In the genomic region with DNA sequence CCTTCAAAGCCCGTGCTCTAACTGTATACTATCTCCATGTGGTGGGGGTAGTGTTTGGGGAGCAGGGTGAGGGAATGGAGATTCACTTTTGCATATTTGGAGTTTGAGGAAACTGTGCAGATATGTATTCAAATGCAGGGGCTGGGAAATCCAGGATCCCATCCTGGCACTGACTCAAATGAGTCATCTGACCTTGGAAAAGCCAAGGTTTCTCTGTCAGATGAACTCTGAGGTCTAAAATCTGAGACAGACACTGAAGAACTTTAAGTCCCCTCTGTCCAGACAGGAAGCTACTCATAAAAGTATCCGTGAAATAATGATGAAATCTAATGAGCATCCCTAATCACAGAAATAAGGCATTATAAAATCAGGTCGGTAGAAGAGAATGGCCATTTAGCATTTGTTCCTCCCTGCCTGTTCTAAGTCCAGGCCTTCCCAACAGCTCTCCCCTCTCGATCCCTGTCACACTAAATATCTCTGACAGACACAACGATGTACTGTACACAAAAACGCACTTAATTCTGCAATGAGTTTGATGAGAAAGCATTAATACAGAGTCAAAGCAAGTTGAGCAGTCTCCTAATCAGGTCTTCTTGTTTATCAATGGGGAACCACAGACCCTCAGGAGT, we compare ENCODE assay signal across 11 cellular contexts. TPM values are rescaled to one million over a fixed set of nuclear protein-coding genes. Genes with fewer than 3 reads are reported as not detected.
DNase-seq lines count a peak whose midpoint lies in the region; ATAC-seq, FAIRE-seq and TF ChIP-seq lines count a peak whose summit lies in the region.
"Had no signal": no experiment of that assay in that cellular context is flagged by ENCODE, and none has a peak within 500 bp of the region (broad histone marks: within the 10 kb centered on the region; RNA-seq: fewer than 3 reads in every experiment).

No MANE protein-coding gene starts in this region.

- no peak for TF ChIP-seq POLR2A in IMR-90 (IDR thresholded peaks at IDR 0.05; ENCODE audit: low read depth, low read length)

- intact Hi-C loops in Calu3 (cut with micrococcal nuclease; ENCODE audit: unreplicated experiment) (no loop called here), IMR-90 (cut with micrococcal nuclease) (no loop called here)

- H4K20me1 ChIP-seq in IMR-90 (ENCODE audit: insufficient read depth, low read length) = peaks cover 25% of the 10 kb centered on the region

- no peak overlapping the region for H3K4ac ChIP-seq in IMR-90 (ENCODE audit: low read depth, low read length)

- no peak overlapping the region for H2AK5ac ChIP-seq in IMR-90 (ENCODE audit: low read depth, low read length)

- H3K9me1 ChIP-seq in IMR-90 (ENCODE audit: insufficient read depth, low read length) = peaks cover 5% of the 10 kb centered on the region

- in situ Hi-C loops in IMR-90 (cut with MboI; ENCODE audit: low sequenced_read_pairs) = no loop called here

- no peak for FAIRE-seq in RCC 7860 (lab: Jason Lieb, UNC)

- H2BK15ac ChIP-seq in IMR-90 (ENCODE audit: low read depth, low read length) = no peak overlapping the region

- H2AK9ac ChIP-seq in IMR-90 (replicated peaks; ENCODE audit: low read depth, low read length, poor library complexity) = no peak overlapping the region

- no peak overlapping the region for H2BK120ac ChIP-seq in IMR-90 (ENCODE audit: low read depth, low read length)

- peaks cover 41 to 65% of the 10 kb centered on the region in 2 experiments for H3K79me1 ChIP-seq in IMR-90 (ENCODE audit: low read depth in 1 of 2, low read length in 2 of 2)

- no peak overlapping the region for H3K9ac ChIP-seq in IMR-90 (ENCODE audit: low read depth, low read length)

- H3K18ac ChIP-seq in IMR-90 (ENCODE audit: low read depth, low read length) = no peak overlapping the region

- no peaks in the 10 kb centered on the region for H3K9me3 ChIP-seq in IMR-90 (ENCODE audit: control insufficient read depth, insufficient read depth, low read length)
- H3K9me3 ChIP-seq: tibial artery had no signal

- BruUV-seq in Calu3 (replicated peaks; lab: Mats Ljungman, UMichigan) (no TSS peak), IMR-90 (replicated peaks; lab: Mats Ljungman, UMichigan) (no TSS peak)

- ATAC-seq in IMR-90 (ENCODE audit: low read depth) = peak; percentile 40; the same call in 1 of the 2 replicates
- ATAC-seq in naive thymus-derived CD8-positive, alpha-beta T cell = no peak
- no peak for ATAC-seq in GM19395 (IDR thresholded peaks at IDR 0.05; ENCODE audit: unreplicated experiment)
- ATAC-seq: PC-3 had no signal

- no peak overlapping the region for H4K91ac ChIP-seq in IMR-90 (ENCODE audit: insufficient read depth, low read depth, low read length)

- H3K4me3 Mint-ChIP-seq in Calu3 (ENCODE audit: low read depth, unreplicated experiment) = no peak overlapping the region
- peak overlapping the region in 2 of 10 donors; percentile 6 to 12 for H3K4me3 Mint-ChIP-seq in naive thymus-derived CD8-positive, alpha-beta T cell
- no peak overlapping the region for H3K4me3 Mint-ChIP-seq in progenitor cell of endocrine pancreas (ENCODE audit: low read depth)
- H3K4me3 Mint-ChIP-seq: T-helper 2 cell treated with Interferon-gamma antibody and Interleukin-4, amounts not matched to agents 5 μg/mL and 100 μg/mL, for 36 hours had no signal

- peaks cover 2% of the 10 kb centered on the region for H3K36me3 ChIP-seq in IMR-90 (ENCODE audit: control insufficient read depth, insufficient read depth, low read length)
- H3K36me3 ChIP-seq: tibial artery had no signal

- H3K4me1 ChIP-seq in IMR-90 (ENCODE audit: control insufficient read depth, insufficient read depth, low read length) = peaks cover 4% of the 10 kb centered on the region

- POLR2A ChIA-PET in IMR-90 (lab: Charles Lee; ENCODE audit: unreplicated experiment) = no interaction called here
- POLR2A ChIA-PET in naive thymus-derived CD8-positive, alpha-beta T cell (lab: Charles Lee) = interaction anchor here (1.2 kb wide), 1 partner anchor 10 kb away, joined by 3 read pairs; no protein-coding TSS in a partner anchor

- no peak overlapping the region for H3K56ac ChIP-seq in IMR-90 (ENCODE audit: extremely low read depth, insufficient read depth, low read length)

- H4K8ac ChIP-seq in IMR-90 (ENCODE audit: low read depth in 2 of 2, low read length in 2 of 2) = no peak overlapping the region

- H3K27me3 Mint-ChIP-seq in Calu3 (ENCODE audit: unreplicated experiment) (no peaks in the 10 kb centered on the region), progenitor cell of endocrine pancreas (peaks cover 28% of the 10 kb centered on the region)
- H3K27me3 Mint-ChIP-seq in naive thymus-derived CD8-positive, alpha-beta T cell = no peaks in the 10 kb centered on the region

- H3K23ac ChIP-seq in IMR-90 (ENCODE audit: low read depth, low read length) = no peak overlapping the region

- no CpG with 5 or more reads among the region's 6 CpGs for WGBS in IMR-90 (ENCODE audit: extremely low coverage in 2 of 2, insufficient read length in 1 of 2), 2 experiments

- TF ChIP-seq CTCF in Calu3 (IDR thresholded peaks at IDR 0.05; ENCODE audit: unreplicated experiment) (no peak), IMR-90 (conservative IDR thresholded peaks at IDR 0.05; ENCODE audit: low read depth, low read length) (no peak), choroid plexus epithelial cell (conservative IDR thresholded peaks at IDR 0.05; ENCODE audit: low read depth, low read length) (no peak), progenitor cell of endocrine pancreas (IDR thresholded peaks at IDR 0.05; ENCODE audit: unreplicated experiment) (no peak)

- H3K36me3 Mint-ChIP-seq in Calu3 (ENCODE audit: insufficient read depth, unreplicated experiment) (no peaks in the 10 kb centered on the region), progenitor cell of endocrine pancreas (ENCODE audit: insufficient read depth) (peaks cover 16% of the 10 kb centered on the region)
- H3K36me3 Mint-ChIP-seq in naive thymus-derived CD8-positive, alpha-beta T cell = peaks cover 0 to 47% (median 24%) of the 10 kb centered on the region in 3 donors

- DNase-seq in Calu3 (peak; percentile 11), IMR-90 (peak; percentile 70), choroid plexus epithelial cell (ENCODE audit: low read depth) (peak; percentile 50), RCC 7860 (ENCODE audit: low spot score) (no peak), progenitor cell of endocrine pancreas (ENCODE audit: low spot score, unreplicated experiment) (no peak)
- no peak for DNase-seq in naive thymus-derived CD8-positive, alpha-beta T cell
- DNase-seq: DMS79 treated with DMSO at 0.1 percent for 48 hours, PC-3, tibial artery had no signal

- no peak for TF ChIP-seq RAD21 in IMR-90 (IDR thresholded peaks at IDR 0.05; ENCODE audit: low read length)

- peak overlapping the region; percentile 6; the same call in 1 of the 2 replicates for H3K14ac ChIP-seq in IMR-90 (replicated peaks; ENCODE audit: low read depth, low read length)

- CTCF ChIA-PET in Calu3 (lab: Charles Lee) (interaction anchor here (0.6 kb wide), 1 partner anchor 242 kb away, joined by 3 read pairs; no protein-coding TSS in a partner anchor), IMR-90 (lab: Yijun Ruan, JAX) (no interaction called here)

- no peaks in the 10 kb centered on the region for H3K27me3 ChIP-seq in IMR-90 (ENCODE audit: control insufficient read depth, insufficient read depth, low read length)
- H3K27me3 ChIP-seq: tibial artery had no signal

- H3K9me3 Mint-ChIP-seq in Calu3 (ENCODE audit: low read depth, unreplicated experiment) (no peaks in the 10 kb centered on the region), progenitor cell of endocrine pancreas (ENCODE audit: low read depth) (peaks cover 11% of the 10 kb centered on the region)
- peaks cover 0 to 6% (median 0%) of the 10 kb centered on the region in 9 donors for H3K9me3 Mint-ChIP-seq in naive thymus-derived CD8-positive, alpha-beta T cell

- dilution Hi-C loops in IMR-90 (cut with HindIII; ENCODE audit: low sequenced_read_pairs, unreplicated experiment) = no loop called here

- no peak overlapping the region; the same call in 1 of the 2 replicates for H2BK20ac ChIP-seq in IMR-90 (ENCODE audit: low read depth, low read length)

- no peaks in the 10 kb centered on the region for H3K4me1 Mint-ChIP-seq in Calu3 (ENCODE audit: low read depth, unreplicated experiment)
- peaks cover 43 to 87% (median 81%) of the 10 kb centered on the region in 4 donors for H3K4me1 Mint-ChIP-seq in naive thymus-derived CD8-positive, alpha-beta T cell
- H3K4me1 Mint-ChIP-seq in progenitor cell of endocrine pancreas (ENCODE audit: low read depth) = peaks cover 13% of the 10 kb centered on the region

- H2BK5ac ChIP-seq in IMR-90 (ENCODE audit: low read depth, low read length, poor library complexity, severe bottlenecking) = no peak overlapping the region

- no peak overlapping the region for H2AFZ ChIP-seq in IMR-90 (replicated peaks; ENCODE audit: low read length, poor library complexity)

- H3K4me3 ChIP-seq in IMR-90 (ENCODE audit: insufficient read depth, low read depth, low read length) (no peak overlapping the region), choroid plexus epithelial cell (ENCODE audit: low read depth, low read length) (no peak overlapping the region)
- H3K4me3 ChIP-seq: tibial artery had no signal

- no peak overlapping the region for H3K27ac ChIP-seq in IMR-90 (ENCODE audit: insufficient read depth, low read length)
- H3K27ac ChIP-seq: tibial artery had no signal

- no peak overlapping the region for H4K5ac ChIP-seq in IMR-90 (ENCODE audit: low read depth, low read length)

- H3K27ac Mint-ChIP-seq in Calu3 (ENCODE audit: unreplicated experiment) (no peak overlapping the region), progenitor cell of endocrine pancreas (no peak overlapping the region)
- peak overlapping the region in 8 of 10 donors; percentile 9 to 95 (median 78) for H3K27ac Mint-ChIP-seq in naive thymus-derived CD8-positive, alpha-beta T cell
- H3K27ac Mint-ChIP-seq: T-helper 2 cell treated with Interferon-gamma antibody and Interleukin-4, amounts not matched to agents 5 μg/mL and 100 μg/mL, for 36 hours had no signal

- H3K4me2 ChIP-seq in IMR-90 (ENCODE audit: low read depth, low read length) = no peak overlapping the region; the same call in 1 of the 2 replicates

RNA-seq across cellular contexts. Expression of a gene that starts 14.4 kb away (rescaled TPM):
- total RNA-seq in Calu3 (2022) (19.1 and 26.6 TPM in 2 replicates), IMR-90 (2012; rRNA removed) (98.4 and 99.2 TPM in 2 replicates), progenitor cell of endocrine pancreas (21.0 and 22.2 TPM in 2 replicates)
- polyA plus RNA-seq in IMR-90 (2012; rRNA removed) = 13.8 and 15.2 TPM in 2 replicates
- 4.7 and 7.3 TPM in 2 replicates for polyA plus RNA-seq in IMR-90 (2012; cell fraction: cytosol; rRNA removed)
- polyA plus RNA-seq in IMR-90 (2012; cell fraction: nucleus; rRNA removed; ENCODE audit: low replicate concordance) = 4.4 and 13.1 TPM in 2 replicates
- 100 to 1,000 TPM; 124 to 137 TPM for total RNA-seq in naive thymus-derived CD8-positive, alpha-beta T cell
- 10 to 100 TPM; 37.1 to 60.2 (median 42.7) TPM for polyA plus RNA-seq in naive thymus-derived CD8-positive, alpha-beta T cell

RNA-seq across cellular contexts. Expression of a gene that starts 55.3 kb away (rescaled TPM):
- total RNA-seq in Calu3 (2022) (not detected in 2 replicates), IMR-90 (2012; rRNA removed) (0.18 TPM in 1 of 2 replicates, not detected in the other), progenitor cell of endocrine pancreas (not detected in 2 replicates)
- not detected in 2 replicates for polyA plus RNA-seq in IMR-90 (2012; rRNA removed)
- polyA plus RNA-seq in IMR-90 (2012; cell fraction: cytosol; rRNA removed) = 0.03 and 0.05 TPM in 2 replicates
- polyA plus RNA-seq in IMR-90 (2012; cell fraction: nucleus; rRNA removed; ENCODE audit: low replicate concordance) = 0.02 and 0.10 TPM in 2 replicates
- total RNA-seq in naive thymus-derived CD8-positive, alpha-beta T cell = not detected
- not detected for polyA plus RNA-seq in naive thymus-derived CD8-positive, alpha-beta T cell
- total RNA-seq: PC-3 had no signal

Comparison
In these comparisons a context has a peak if more than half of its experiments do, and no peak if none do; other contexts are left out.
1. DNase-seq: peak in Calu3 (single experiment), IMR-90 (single experiment) and choroid plexus epithelial cell (single experiment); none in naive thymus-derived CD8-positive, alpha-beta T cell (0 of 10), RCC 7860 (single experiment) and progenitor cell of endocrine pancreas (single experiment).
2. H3K27ac Mint-ChIP-seq: peak in naive thymus-derived CD8-positive, alpha-beta T cell (8 of 10); none in Calu3 (single experiment) and progenitor cell of endocrine pancreas (single experiment).